ENCODE assay signal across 17 cellular contexts in the genomic region with DNA sequence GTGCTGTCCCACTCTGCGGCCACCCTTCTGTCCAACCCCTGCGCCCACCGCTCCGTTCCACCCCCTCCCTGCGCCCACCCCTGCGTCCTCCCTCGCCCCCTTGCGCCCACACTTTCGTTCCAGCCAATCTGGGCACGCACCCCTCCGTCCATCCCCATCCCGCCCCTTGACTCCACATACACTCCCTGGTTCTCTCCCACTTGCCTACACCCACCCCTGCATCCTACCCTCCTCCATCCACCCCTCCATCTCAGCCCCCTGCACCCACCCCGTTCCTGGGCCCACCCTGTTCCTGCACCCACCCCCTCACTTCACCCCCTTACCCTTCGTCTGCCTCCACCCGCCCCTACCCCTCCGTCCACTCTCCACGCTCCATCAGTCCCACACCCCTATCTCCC. TPM values are rescaled to one million over a fixed set of nuclear protein-coding genes. Genes with fewer than 3 reads are reported as not detected.
A peak's percentile ranks its signal among the peaks of the same experiment; 100 is the strongest.
DNase-seq lines count a peak whose midpoint lies in the region; ATAC-seq, FAIRE-seq and TF ChIP-seq lines count a peak whose summit lies in the region.
"Had no signal": no experiment of that assay in that cellular context is flagged by ENCODE, and none has a peak within 500 bp of the region (broad histone marks: within the 10 kb centered on the region; RNA-seq: fewer than 3 reads in every experiment).

No MANE protein-coding gene starts in this region.

- peak overlapping the region in 1 of 2 experiments; percentile 82; a peak in 4 of 6 replicates for H3K27ac ChIP-seq in A549
- H3K27ac ChIP-seq in HUES6 (ENCODE audit: low read depth, low read length): no peak overlapping the region
- H3K27ac ChIP-seq in hepatocyte: no peak overlapping the region
- H3K27ac ChIP-seq in parathyroid adenoma: no peak overlapping the region
- H3K27ac ChIP-seq: SJCRH30 had no signal

- no peaks in the 10 kb centered on the region for H3K9me2 ChIP-seq in hepatocyte (replicated peaks; ENCODE audit: insufficient read depth)

- H3K4me1 ChIP-seq in A549 (peaks cover 6% of the 10 kb centered on the region; the same call in 1 of the 3 replicates), HUES6 (ENCODE audit: control insufficient read depth, insufficient read depth, low read length) (peaks cover 7% of the 10 kb centered on the region; the same call in 1 of the 2 replicates), hepatocyte (ENCODE audit: insufficient read depth) (peaks cover 8% of the 10 kb centered on the region), parathyroid adenoma (no peaks in the 10 kb centered on the region)
- H3K4me1 ChIP-seq: HAP-1, SJCRH30 had no signal

- no peak for TF ChIP-seq RAD21 in A549 (conservative IDR thresholded peaks at IDR 0.05 in 1 of 2, IDR thresholded peaks at IDR 0.05 in 1 of 2)

- peaks cover 6% of the 10 kb centered on the region; the same call in 1 of the 2 replicates for H3K36me3 ChIP-seq in HUES6 (ENCODE audit: control insufficient read depth, insufficient read depth, low read length)
- no peaks in the 10 kb centered on the region for H3K36me3 ChIP-seq in hepatocyte (replicated peaks; ENCODE audit: insufficient read depth, low read depth)
- no peaks in the 10 kb centered on the region for H3K36me3 ChIP-seq in parathyroid adenoma (ENCODE audit: control insufficient read depth, insufficient read depth, low read length)
- H3K36me3 ChIP-seq: HAP-1, SJCRH30 had no signal

- H3K4me2 ChIP-seq in A549: peak overlapping the region; percentile 89
- peak overlapping the region; percentile 87 for H3K4me2 ChIP-seq in hepatocyte
- no peak overlapping the region for H3K4me2 ChIP-seq in parathyroid adenoma (ENCODE audit: low read length)

- TF ChIP-seq CTCF in A549 (IDR thresholded peaks at IDR 0.05) (no peak), hepatocyte (IDR thresholded peaks at IDR 0.05; ENCODE audit: poor library complexity) (no peak), parathyroid adenoma (IDR thresholded peaks at IDR 0.05) (no peak)

- DNase-seq in A549 (ENCODE audit: low read depth in 1 of 2, low spot score in 1 of 2): no peak
- DNase-seq in hepatocyte (ENCODE audit: low spot score): no peak
- DNase-seq in GF-D8 (lab: John Stamatoyannopoulos, UW): no peak
- no peak for DNase-seq in stimulated activated naive CD4-positive, alpha-beta T cell treated with Interleukin-2 at 50 U/mL for 16 hours (lab: John Stamatoyannopoulos, UW)
- no peak for DNase-seq in NCI-H1930 (lab: John Stamatoyannopoulos, UW)
- DNase-seq: activated gamma-delta T cell, anterior cingulate cortex, NCI-H187, SJCRH30 had no signal

- POLR2A ChIA-PET in A549 (lab: Yijun Ruan, JAX): no interaction called here

- TF ChIP-seq POLR2A in A549 (IDR thresholded peaks at IDR 0.05; ENCODE audit: low read length): no peak

- H3K79me2 ChIP-seq in hepatocyte (no peaks in the 10 kb centered on the region), parathyroid adenoma (no peaks in the 10 kb centered on the region)

- H2AFZ ChIP-seq in hepatocyte (no peak overlapping the region), parathyroid adenoma (peak overlapping the region; percentile 58)

- WGBS in A549 (ENCODE audit: missing lambda C conversion rate): 60% methylated on average over 2 of the region's 17 CpGs
- WGBS in hepatocyte (ENCODE audit: low lambda C conversion rate, missing lambda C conversion rate): no CpG with 5 or more reads among the region's 17 CpGs

- ATAC-seq in A549 (peak; percentile 6 to 11; a peak in 5 of 6 replicates), GM21447 (IDR thresholded peaks at IDR 0.05; ENCODE audit: unreplicated experiment) (no peak)

- peak overlapping the region; percentile 46 for H3K4me3 ChIP-seq in A549
- H3K4me3 ChIP-seq in HUES6 (ENCODE audit: low read depth, low read length): peak overlapping the region; percentile 60
- no peak overlapping the region for H3K4me3 ChIP-seq in hepatocyte
- no peak overlapping the region for H3K4me3 ChIP-seq in parathyroid adenoma (ENCODE audit: low read depth, low read length)
- H3K4me3 ChIP-seq: GM12878, HAP-1, SJCRH30 had no signal

- no peak for FAIRE-seq in A549 (lab: Jason Lieb, UNC)
- FAIRE-seq: colon, GM12878 had no signal

- CTCF ChIA-PET in A549 (lab: Yijun Ruan, JAX): interaction anchor here (1.5 to 2.3 kb wide), 3 partner anchors 9 to 15 kb away, joined by 3 to 9 read pairs (median 5); no protein-coding TSS in a partner anchor

- no peaks in the 10 kb centered on the region for H4K20me1 ChIP-seq in hepatocyte (ENCODE audit: insufficient read depth, poor library complexity, severe bottlenecking)

- no peak overlapping the region for H3K9ac ChIP-seq in HUES6 (ENCODE audit: low read length)
- H3K9ac ChIP-seq in parathyroid adenoma: no peak overlapping the region

- TF ChIP-seq EP300 in A549 (IDR thresholded peaks at IDR 0.05): no peak

- H3K27me3 ChIP-seq in HUES6 (ENCODE audit: control insufficient read depth, insufficient read depth, low read length): peaks cover 4% of the 10 kb centered on the region
- no peaks in the 10 kb centered on the region for H3K27me3 ChIP-seq in hepatocyte
- H3K27me3 ChIP-seq in parathyroid adenoma (ENCODE audit: control insufficient read depth, insufficient read depth, low read length): no peaks in the 10 kb centered on the region
- H3K27me3 ChIP-seq: SJCRH30 had no signal

- no peaks in the 10 kb centered on the region for H3K9me3 ChIP-seq in A549
- no peaks in the 10 kb centered on the region for H3K9me3 ChIP-seq in HUES6 (ENCODE audit: control insufficient read depth, insufficient read depth, low read depth, low read length)
- no peaks in the 10 kb centered on the region for H3K9me3 ChIP-seq in hepatocyte (ENCODE audit: low read depth)
- no peaks in the 10 kb centered on the region for H3K9me3 ChIP-seq in parathyroid adenoma (ENCODE audit: control insufficient read depth, low read length)
- H3K9me3 ChIP-seq: HAP-1, SJCRH30 had no signal

TF ChIP-seq in A549, 52 proteins besides CTCF, POLR2A, EP300 and RAD21 (continues in another document):
- TF ChIP-seq NPAS2 (CRISPR knock-in tag; IDR thresholded peaks at IDR 0.05; ENCODE audit: borderline replicate concordance) (no peak), NFE2L2 (conservative IDR thresholded peaks at IDR 0.05; ENCODE audit: low read length) (no peak), TFCP2L1 (CRISPR knock-in tag; IDR thresholded peaks at IDR 0.05) (no peak), HEYL (CRISPR knock-in tag; IDR thresholded peaks at IDR 0.05) (no peak), JUNB (IDR thresholded peaks at IDR 0.05) (no peak), HDAC2 (IDR thresholded peaks at IDR 0.05) (no peak), CEBPB (IDR thresholded peaks at IDR 0.05) (no peak), FOSB (CRISPR knock-in tag; IDR thresholded peaks at IDR 0.05) (no peak), GATA3 (IDR thresholded peaks at IDR 0.05; ENCODE audit: borderline replicate concordance) (no peak), HOXB13 (CRISPR knock-in tag; IDR thresholded peaks at IDR 0.05; ENCODE audit: low read depth) (no peak)
- TF ChIP-seq, protein P1, sequence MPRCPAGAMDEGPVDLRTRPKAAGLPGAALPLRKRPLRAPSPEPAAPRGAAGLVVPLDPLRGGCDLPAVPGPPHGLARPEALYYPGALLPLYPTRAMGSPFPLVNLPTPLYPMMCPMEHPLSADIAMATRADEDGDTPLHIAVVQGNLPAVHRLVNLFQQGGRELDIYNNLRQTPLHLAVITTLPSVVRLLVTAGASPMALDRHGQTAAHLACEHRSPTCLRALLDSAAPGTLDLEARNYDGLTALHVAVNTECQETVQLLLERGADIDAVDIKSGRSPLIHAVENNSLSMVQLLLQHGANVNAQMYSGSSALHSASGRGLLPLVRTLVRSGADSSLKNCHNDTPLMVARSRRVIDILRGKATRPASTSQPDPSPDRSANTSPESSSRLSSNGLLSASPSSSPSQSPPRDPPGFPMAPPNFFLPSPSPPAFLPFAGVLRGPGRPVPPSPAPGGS (IDR thresholded peaks at IDR 0.05): no peak

RNA-seq across cellular contexts. Expression of a gene that starts 7.0 kb away (rescaled TPM):
- polyA plus RNA-seq in A549 (2011; rRNA removed) (0.80 and 1.2 TPM in 2 replicates), A549 (2017; fragmentation: RNase III; extraction: RNeasy Plus Mini Kit Qiagen cat#74134 plus additional on column Dnase treatment) (0.94 to 1.7 TPM (median 0.98 TPM) in 3 replicates), hepatocyte (6.5 and 11.4 TPM in 2 replicates)
- 0.89 and 0.95 TPM in 2 replicates for polyA plus RNA-seq in A549 (2012; cell fraction: cytosol; rRNA removed)
- 8.6 TPM in 2 replicates for polyA plus RNA-seq in A549 (2012; cell fraction: nucleus; rRNA removed)
- 0.70 and 0.83 TPM in 2 replicates for polyA minus RNA-seq in A549 (2011; rRNA and poly(A)+ RNA removed)
- 1.5 and 6.8 TPM in 2 replicates for total RNA-seq in hepatocyte

RNA-seq across cellular contexts. Expression of a gene that starts 11.4 kb away (rescaled TPM):
- polyA plus RNA-seq in A549 (2011; rRNA removed): 20.6 and 25.8 TPM in 2 replicates
- 30.5 and 32.8 TPM in 2 replicates for polyA plus RNA-seq in A549 (2012; cell fraction: cytosol; rRNA removed)
- 23.8 and 25.0 TPM in 2 replicates for polyA plus RNA-seq in A549 (2012; cell fraction: nucleus; rRNA removed)
- 30.3 to 31.7 TPM (median 31.0 TPM) in 3 replicates for polyA plus RNA-seq in A549 (2017; fragmentation: RNase III; extraction: RNeasy Plus Mini Kit Qiagen cat#74134 plus additional on column Dnase treatment)
- polyA minus RNA-seq in A549 (2011; rRNA and poly(A)+ RNA removed): 12.6 and 13.4 TPM in 2 replicates
- 16.6 and 19.4 TPM in 2 replicates for total RNA-seq in hepatocyte
- polyA plus RNA-seq in hepatocyte: 17.2 and 18.0 TPM in 2 replicates

RNA-seq across cellular contexts. Expression of a gene that starts 30.6 kb away (rescaled TPM):
- polyA plus RNA-seq in A549 (2011; rRNA removed) (6.2 and 8.0 TPM in 2 replicates), A549 (2017; fragmentation: RNase III; extraction: RNeasy Plus Mini Kit Qiagen cat#74134 plus additional on column Dnase treatment) (3.1 to 5.2 TPM (median 5.0 TPM) in 3 replicates), hepatocyte (49.2 and 50.4 TPM in 2 replicates)
- polyA plus RNA-seq in A549 (2012; cell fraction: cytosol; rRNA removed): 4.4 and 7.0 TPM in 2 replicates
- polyA plus RNA-seq in A549 (2012; cell fraction: nucleus; rRNA removed): 7.1 and 7.4 TPM in 2 replicates
- polyA minus RNA-seq in A549 (2011; rRNA and poly(A)+ RNA removed): 9.4 and 11.5 TPM in 2 replicates
- total RNA-seq in hepatocyte: 31.5 and 37.8 TPM in 2 replicates

RNA-seq across cellular contexts. Expression of a gene that starts 49.7 kb away (rescaled TPM):
- polyA plus RNA-seq in A549 (2011; rRNA removed) (3.7 and 4.6 TPM in 2 replicates), A549 (2017; fragmentation: RNase III; extraction: RNeasy Plus Mini Kit Qiagen cat#74134 plus additional on column Dnase treatment) (15.4 to 21.2 TPM (median 20.5 TPM) in 3 replicates), hepatocyte (10.6 and 14.8 TPM in 2 replicates)
- polyA plus RNA-seq in A549 (2012; cell fraction: cytosol; rRNA removed): 9.7 and 16.3 TPM in 2 replicates
- polyA plus RNA-seq in A549 (2012; cell fraction: nucleus; rRNA removed): 20.8 and 32.7 TPM in 2 replicates
- polyA minus RNA-seq in A549 (2011; rRNA and poly(A)+ RNA removed): 4.2 and 5.8 TPM in 2 replicates
- 5.7 and 7.3 TPM in 2 replicates for total RNA-seq in hepatocyte

RNA-seq across cellular contexts. Expression of a gene that starts 53.0 kb away (rescaled TPM):
- 1.1 and 1.6 TPM in 2 replicates for polyA plus RNA-seq in A549 (2011; rRNA removed)
- 0.67 and 0.79 TPM in 2 replicates for polyA plus RNA-seq in A549 (2012; cell fraction: cytosol; rRNA removed)
- 0.82 and 0.91 TPM in 2 replicates for polyA plus RNA-seq in A549 (2012; cell fraction: nucleus; rRNA removed)
- 0.29 to 1.4 TPM (median 1.2 TPM) in 3 replicates for polyA plus RNA-seq in A549 (2017; fragmentation: RNase III; extraction: RNeasy Plus Mini Kit Qiagen cat#74134 plus additional on column Dnase treatment)
- not detected in 2 replicates for polyA minus RNA-seq in A549 (2011; rRNA and poly(A)+ RNA removed)
- 0.10 and 0.48 TPM in 2 replicates for total RNA-seq in hepatocyte
- 1.6 and 2.5 TPM in 2 replicates for polyA plus RNA-seq in hepatocyte
- total RNA-seq: HT-29, omental fat pad had no signal

Comparison
In these comparisons a context has a peak if more than half of its experiments do, and no peak if none do; other contexts are left out.
1. H3K4me3 ChIP-seq: peak in A549 (single experiment) and HUES6 (single experiment); none in hepatocyte (single experiment) and parathyroid adenoma (single experiment).